2 cellular contexts compared by ENCODE assay signal in genomic region chr11:126246636-126247035, GRCh38.
A peak's percentile ranks its signal among the peaks of the same experiment; 100 is the strongest.
TF ChIP-seq lines count a peak whose summit lies in the region.

No MANE protein-coding gene starts in this region.

TF ChIP-seq in GM23338, 12 proteins besides CTCF, POLR2A, EP300 and RAD21:
- TF ChIP-seq JUNB (IDR thresholded peaks at IDR 0.05; ENCODE audit: unreplicated experiment) (no peak), STAT1 (IDR thresholded peaks at IDR 0.05; ENCODE audit: unreplicated experiment) (no peak), EZH2phosphoT487 (IDR thresholded peaks at IDR 0.05; ENCODE audit: unreplicated experiment) (no peak), REST (IDR thresholded peaks at IDR 0.05; ENCODE audit: unreplicated experiment) (no peak), CREB1 (CRISPR knock-in tag; IDR thresholded peaks at IDR 0.05; ENCODE audit: low read depth) (no peak), ZNF331 (CRISPR knock-in tag; IDR thresholded peaks at IDR 0.05; ENCODE audit: low read depth) (no peak), EZH2 (IDR thresholded peaks at IDR 0.05; ENCODE audit: low read depth, unreplicated experiment) (no peak), POLR2AphosphoS5 (IDR thresholded peaks at IDR 0.05; ENCODE audit: low read depth) (no peak), ZNF114 (CRISPR knock-in tag; IDR thresholded peaks at IDR 0.05) (no peak), NANOG (IDR thresholded peaks at IDR 0.05; ENCODE audit: borderline replicate concordance) (no peak)
- TF ChIP-seq, protein P1, sequence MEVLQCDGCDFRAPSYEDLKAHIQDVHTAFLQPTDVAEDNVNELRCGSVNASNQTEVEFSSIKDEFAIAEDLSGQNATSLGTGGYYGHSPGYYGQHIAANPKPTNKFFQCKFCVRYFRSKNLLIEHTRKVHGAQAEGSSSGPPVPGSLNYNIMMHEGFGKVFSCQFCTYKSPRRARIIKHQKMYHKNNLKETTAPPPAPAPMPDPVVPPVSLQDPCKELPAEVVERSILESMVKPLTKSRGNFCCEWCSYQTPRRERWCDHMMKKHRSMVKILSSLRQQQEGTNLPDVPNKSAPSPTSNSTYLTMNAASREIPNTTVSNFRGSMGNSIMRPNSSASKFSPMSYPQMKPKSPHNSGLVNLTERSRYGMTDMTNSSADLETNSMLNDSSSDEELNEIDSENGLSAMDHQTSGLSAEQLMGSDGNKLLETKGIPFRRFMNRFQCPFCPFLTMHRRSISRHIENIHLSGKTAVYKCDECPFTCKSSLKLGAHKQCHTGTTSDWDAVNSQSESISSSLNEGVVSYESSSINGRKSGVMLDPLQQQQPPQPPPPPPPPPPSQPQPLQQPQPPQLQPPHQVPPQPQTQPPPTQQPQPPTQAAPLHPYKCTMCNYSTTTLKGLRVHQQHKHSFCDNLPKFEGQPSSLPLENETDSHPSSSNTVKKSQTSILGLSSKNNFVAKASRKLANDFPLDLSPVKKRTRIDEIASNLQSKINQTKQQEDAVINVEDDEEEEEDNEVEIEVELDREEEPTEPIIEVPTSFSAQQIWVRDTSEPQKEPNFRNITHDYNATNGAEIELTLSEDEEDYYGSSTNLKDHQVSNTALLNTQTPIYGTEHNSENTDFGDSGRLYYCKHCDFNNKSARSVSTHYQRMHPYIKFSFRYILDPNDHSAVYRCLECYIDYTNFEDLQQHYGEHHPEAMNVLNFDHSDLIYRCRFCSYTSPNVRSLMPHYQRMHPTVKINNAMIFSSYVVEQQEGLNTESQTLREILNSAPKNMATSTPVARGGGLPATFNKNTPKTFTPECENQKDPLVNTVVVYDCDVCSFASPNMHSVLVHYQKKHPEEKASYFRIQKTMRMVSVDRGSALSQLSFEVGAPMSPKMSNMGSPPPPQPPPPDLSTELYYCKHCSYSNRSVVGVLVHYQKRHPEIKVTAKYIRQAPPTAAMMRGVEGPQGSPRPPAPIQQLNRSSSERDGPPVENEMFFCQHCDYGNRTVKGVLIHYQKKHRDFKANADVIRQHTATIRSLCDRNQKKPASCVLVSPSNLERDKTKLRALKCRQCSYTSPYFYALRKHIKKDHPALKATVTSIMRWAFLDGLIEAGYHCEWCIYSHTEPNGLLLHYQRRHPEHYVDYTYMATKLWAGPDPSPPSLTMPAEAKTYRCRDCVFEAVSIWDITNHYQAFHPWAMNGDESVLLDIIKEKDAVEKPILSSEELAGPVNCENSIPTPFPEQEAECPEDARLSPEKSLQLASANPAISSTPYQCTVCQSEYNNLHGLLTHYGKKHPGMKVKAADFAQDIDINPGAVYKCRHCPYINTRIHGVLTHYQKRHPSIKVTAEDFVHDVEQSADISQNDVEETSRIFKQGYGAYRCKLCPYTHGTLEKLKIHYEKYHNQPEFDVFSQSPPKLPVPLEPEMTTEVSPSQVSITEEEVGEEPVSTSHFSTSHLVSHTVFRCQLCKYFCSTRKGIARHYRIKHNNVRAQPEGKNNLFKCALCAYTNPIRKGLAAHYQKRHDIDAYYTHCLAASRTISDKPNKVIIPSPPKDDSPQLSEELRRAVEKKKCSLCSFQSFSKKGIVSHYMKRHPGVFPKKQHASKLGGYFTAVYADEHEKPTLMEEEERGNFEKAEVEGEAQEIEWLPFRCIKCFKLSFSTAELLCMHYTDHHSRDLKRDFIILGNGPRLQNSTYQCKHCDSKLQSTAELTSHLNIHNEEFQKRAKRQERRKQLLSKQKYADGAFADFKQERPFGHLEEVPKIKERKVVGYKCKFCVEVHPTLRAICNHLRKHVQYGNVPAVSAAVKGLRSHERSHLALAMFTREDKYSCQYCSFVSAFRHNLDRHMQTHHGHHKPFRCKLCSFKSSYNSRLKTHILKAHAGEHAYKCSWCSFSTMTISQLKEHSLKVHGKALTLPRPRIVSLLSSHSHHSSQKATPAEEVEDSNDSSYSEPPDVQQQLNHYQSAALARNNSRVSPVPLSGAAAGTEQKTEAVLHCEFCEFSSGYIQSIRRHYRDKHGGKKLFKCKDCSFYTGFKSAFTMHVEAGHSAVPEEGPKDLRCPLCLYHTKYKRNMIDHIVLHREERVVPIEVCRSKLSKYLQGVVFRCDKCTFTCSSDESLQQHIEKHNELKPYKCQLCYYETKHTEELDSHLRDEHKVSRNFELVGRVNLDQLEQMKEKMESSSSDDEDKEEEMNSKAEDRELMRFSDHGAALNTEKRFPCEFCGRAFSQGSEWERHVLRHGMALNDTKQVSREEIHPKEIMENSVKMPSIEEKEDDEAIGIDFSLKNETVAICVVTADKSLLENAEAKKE (CRISPR knock-in tag; IDR thresholded peaks at IDR 0.05): no peak
- TF ChIP-seq, protein P2, sequence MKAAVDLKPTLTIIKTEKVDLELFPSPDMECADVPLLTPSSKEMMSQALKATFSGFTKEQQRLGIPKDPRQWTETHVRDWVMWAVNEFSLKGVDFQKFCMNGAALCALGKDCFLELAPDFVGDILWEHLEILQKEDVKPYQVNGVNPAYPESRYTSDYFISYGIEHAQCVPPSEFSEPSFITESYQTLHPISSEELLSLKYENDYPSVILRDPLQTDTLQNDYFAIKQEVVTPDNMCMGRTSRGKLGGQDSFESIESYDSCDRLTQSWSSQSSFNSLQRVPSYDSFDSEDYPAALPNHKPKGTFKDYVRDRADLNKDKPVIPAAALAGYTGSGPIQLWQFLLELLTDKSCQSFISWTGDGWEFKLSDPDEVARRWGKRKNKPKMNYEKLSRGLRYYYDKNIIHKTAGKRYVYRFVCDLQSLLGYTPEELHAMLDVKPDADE (IDR thresholded peaks at IDR 0.05): no peak
TF ChIP-seq in GM23338: peak in this region for 0.

TF ChIP-seq in endothelial cell of umbilical vein, 7 proteins besides CTCF, POLR2A, EP300 and RAD21:
- no peak for TF ChIP-seq JUN (IDR thresholded peaks at IDR 0.05; ENCODE audit: borderline replicate concordance, insufficient read depth, insufficient read length, low read depth)
- TF ChIP-seq GATA2 (IDR thresholded peaks at IDR 0.05; ENCODE audit: insufficient read depth, insufficient read length, low read depth, low read length): no peak
- TF ChIP-seq FOS (IDR thresholded peaks at IDR 0.05; ENCODE audit: borderline replicate concordance, insufficient read depth, low read length): no peak
- TF ChIP-seq, protein P3, sequence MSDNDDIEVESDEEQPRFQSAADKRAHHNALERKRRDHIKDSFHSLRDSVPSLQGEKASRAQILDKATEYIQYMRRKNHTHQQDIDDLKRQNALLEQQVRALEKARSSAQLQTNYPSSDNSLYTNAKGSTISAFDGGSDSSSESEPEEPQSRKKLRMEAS (IDR thresholded peaks at IDR 0.05; ENCODE audit: insufficient read depth, insufficient read length): no peak
- TF ChIP-seq POLR2AphosphoS5 (IDR thresholded peaks at IDR 0.05; ENCODE audit: insufficient read depth, low read depth, low read length): peak; percentile 21
- TF ChIP-seq EZH2 (IDR thresholded peaks at IDR 0.05; ENCODE audit: borderline replicate concordance, low read depth, low read length, severe bottlenecking): no peak
- TF ChIP-seq MYC (IDR thresholded peaks at IDR 0.05; ENCODE audit: low read depth, low read length): no peak
TF ChIP-seq in endothelial cell of umbilical vein: peak in this region for 1.
